ENCODE assay signal across 8 cellular contexts in the genomic region with DNA sequence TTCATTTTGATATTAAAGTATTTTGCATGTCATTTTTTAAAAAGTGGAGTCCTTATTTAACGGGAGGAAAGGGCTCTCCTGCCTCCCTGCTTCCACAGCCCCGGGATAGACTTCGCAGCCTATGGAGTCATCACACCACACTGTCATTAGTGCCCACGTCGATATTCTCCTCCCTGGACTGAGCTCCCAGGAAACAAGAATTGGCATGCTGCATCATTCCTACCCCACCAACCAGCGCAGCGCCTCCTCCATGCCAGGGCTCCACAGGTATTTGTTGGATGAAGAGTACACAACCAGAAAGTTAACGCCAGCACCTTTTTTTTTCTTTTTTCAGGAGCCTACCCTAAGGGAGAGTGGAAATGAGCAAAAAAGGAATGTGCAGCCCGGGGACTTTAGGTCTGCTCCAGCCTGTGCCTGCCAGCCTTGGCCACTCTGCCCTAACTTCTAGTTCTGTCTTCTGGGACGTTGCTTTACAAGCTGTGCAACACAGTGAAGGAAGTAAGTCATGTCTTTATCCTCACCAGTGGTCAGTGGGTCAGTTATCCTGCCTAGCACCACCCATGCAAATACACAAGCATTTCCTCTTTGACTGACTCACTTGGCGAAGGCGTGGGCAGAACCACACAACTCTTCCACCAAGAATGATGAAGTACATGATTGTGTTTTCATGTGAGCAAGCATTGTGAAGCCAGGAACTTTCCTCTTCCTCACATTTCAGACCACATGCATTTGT.
DNase-seq lines count a peak whose midpoint lies in the region; ATAC-seq and TF ChIP-seq lines count a peak whose summit lies in the region.

No MANE protein-coding gene starts in this region.

- TF ChIP-seq CTCF in AG09309 (IDR thresholded peaks at IDR 0.05; ENCODE audit: control insufficient read depth, insufficient read depth, low read depth, low read length, missing control alignments) (no peak), thoracic aorta (IDR thresholded peaks at IDR 0.05) (no peak), esophagus muscularis mucosa (IDR thresholded peaks at IDR 0.05) (no peak)

- H3K79me1 ChIP-seq in mesendoderm (ENCODE audit: low read length), result no peaks in the 10 kb centered on the region

- H3K27ac ChIP-seq in thoracic aorta, result peak overlapping the region in 1 of 2 donors; percentile 36
- H3K27ac ChIP-seq in mesendoderm (ENCODE audit: low read depth, low read length), result no peak overlapping the region
- H3K27ac ChIP-seq in esophagus muscularis mucosa (replicated peaks in 1 of 4), result no peak overlapping the region

- H4K8ac ChIP-seq in mesendoderm (ENCODE audit: low read depth, low read length), result no peak overlapping the region

- peak overlapping the region; percentile 5; the same call in 1 of the 2 replicates for H3K4me3 ChIP-seq in AG09309 (ENCODE audit: control insufficient read depth, low read depth, low read length)
- H3K4me3 ChIP-seq in thoracic aorta, result peak overlapping the region; percentile 44
- H3K4me3 ChIP-seq in mesendoderm (ENCODE audit: low read length), result no peak overlapping the region
- H3K4me3 ChIP-seq in esophagus muscularis mucosa, result no peak overlapping the region

- H3K79me2 ChIP-seq in mesendoderm (ENCODE audit: control insufficient read depth, insufficient read depth, low read length), result no peaks in the 10 kb centered on the region

- TF ChIP-seq EP300 in esophagus muscularis mucosa (IDR thresholded peaks at IDR 0.05), result no peak

- no peak overlapping the region for H2AK5ac ChIP-seq in mesendoderm (ENCODE audit: low read length)

- H2BK120ac ChIP-seq in mesendoderm (ENCODE audit: low read depth, low read length), result no peak overlapping the region

- H3K27me3 ChIP-seq in thoracic aorta (replicated peaks; ENCODE audit: insufficient read depth), result no peaks in the 10 kb centered on the region
- H3K27me3 ChIP-seq in mesendoderm (ENCODE audit: insufficient read depth, low read length, poor library complexity), result no peaks in the 10 kb centered on the region
- H3K27me3 ChIP-seq in esophagus muscularis mucosa, result no peaks in the 10 kb centered on the region

- no peaks in the 10 kb centered on the region for H3K9me3 ChIP-seq in thoracic aorta
- H3K9me3 ChIP-seq in esophagus muscularis mucosa, result no peaks in the 10 kb centered on the region

- no peak overlapping the region for H3K18ac ChIP-seq in mesendoderm (ENCODE audit: low read length)

- H3K4me1 ChIP-seq in thoracic aorta (ENCODE audit: control insufficient read depth in 1 of 2, low read depth in 2 of 2) (peaks cover 15 to 24% of the 10 kb centered on the region in 2 donors), mesendoderm (ENCODE audit: control insufficient read depth, low read depth, low read length) (no peaks in the 10 kb centered on the region), esophagus muscularis mucosa (no peaks in the 10 kb centered on the region)

- no peaks in the 10 kb centered on the region for H3K36me3 ChIP-seq in thoracic aorta
- no peaks in the 10 kb centered on the region for H3K36me3 ChIP-seq in mesendoderm (ENCODE audit: control insufficient read depth, insufficient read depth, low read length)
- H3K36me3 ChIP-seq in esophagus muscularis mucosa, result no peaks in the 10 kb centered on the region

- DNase-seq in AG09309 (ENCODE audit: low read depth) (peak; percentile 85), RPMI7951 (ENCODE audit: low read depth) (peak; percentile 90), foreskin melanocyte (peak; percentile 97), thoracic aorta (ENCODE audit: low spot score) (no peak), mesendoderm (no peak), esophagus muscularis mucosa (ENCODE audit: extremely low spot score) (no peak)

- WGBS in mesendoderm (ENCODE audit: extremely low coverage, insufficient coverage, low lambda C conversion rate), result no CpG with 5 or more reads among the region's 12 CpGs
- WGBS in esophagus muscularis mucosa, result 70% methylated on average over 12 of the region's 12 CpGs

- TF ChIP-seq POLR2A in esophagus muscularis mucosa (IDR thresholded peaks at IDR 0.05; ENCODE audit: low read depth), result no peak

- no peak overlapping the region for H3K56ac ChIP-seq in mesendoderm (ENCODE audit: low read length)

- no peak overlapping the region for H2BK5ac ChIP-seq in mesendoderm (ENCODE audit: low read length)

- H3K9ac ChIP-seq in mesendoderm (ENCODE audit: low read length), result no peak overlapping the region

- no peak overlapping the region for H4K5ac ChIP-seq in mesendoderm (ENCODE audit: low read length)

- peak; percentile 67 for ATAC-seq in GM21423 (IDR thresholded peaks at IDR 0.05; ENCODE audit: unreplicated experiment)
- ATAC-seq in thoracic aorta (ENCODE audit: insufficient number of reproducible peaks, low FRiP score, low read depth), result peak; percentile 75
- ATAC-seq in GM19324 (IDR thresholded peaks at IDR 0.05; ENCODE audit: low FRiP score, unreplicated experiment), result no peak

- no peak overlapping the region for H2BK15ac ChIP-seq in mesendoderm (replicated peaks; ENCODE audit: low read depth)

- no peak overlapping the region for H3K4me2 ChIP-seq in mesendoderm (ENCODE audit: low read length)

- intact Hi-C loops in esophagus muscularis mucosa (cut with DNase I), result no loop called here

- H3K23ac ChIP-seq in mesendoderm (ENCODE audit: low read length), result no peak overlapping the region

- H3K4ac ChIP-seq in mesendoderm (ENCODE audit: low read depth, low read length), result no peak overlapping the region

Comparison
In these comparisons a context has a peak if more than half of its experiments do, and no peak if none do; other contexts are left out.
1. DNase-seq: peak in AG09309 (single experiment), RPMI7951 (single experiment) and foreskin melanocyte (single experiment); none in thoracic aorta (single experiment), mesendoderm (single experiment) and esophagus muscularis mucosa (single experiment).
2. H3K4me3 ChIP-seq: peak in AG09309 (single experiment) and thoracic aorta (single experiment); none in mesendoderm (single experiment) and esophagus muscularis mucosa (0 of 4).